ENCODE assay signal across 34 cellular contexts in genomic region chr1:18564661-18565060, GRCh38.
"Had no signal": no experiment of that assay in that cellular context is flagged by ENCODE, and none has a peak within 500 bp of the region (broad histone marks: within the 10 kb centered on the region; RNA-seq: fewer than 3 reads in every experiment).

No MANE protein-coding gene starts in this region.

- H3K27me3 ChIP-seq: body of pancreas, brain microvascular endothelial cell had no signal

- H3K36me3 Mint-ChIP-seq: activated CD4-positive, alpha-beta memory T cell treated with anti-CD3 and anti-CD28 coated beads for 36 hours; activated naive CD4-positive, alpha-beta T cell treated with anti-CD3 and anti-CD28 coated beads, Interleukin-2, amount 50 U/mL, for 72 hours; activated naive CD8-positive, alpha-beta T cell treated with anti-CD3 and anti-CD28 coated beads for 36 hours had no signal

- H3K36me3 ChIP-seq: adrenal gland, brain microvascular endothelial cell, breast epithelium had no signal

- DNase-seq: activated B cell treated with CpG ODN at 0.5 μM for 24 hours; activated CD4-positive, alpha-beta memory T cell treated with anti-CD3 and anti-CD28 coated beads for 36 hours; activated CD4-positive, alpha-beta T cell treated with anti-CD3 and anti-CD28 coated beads for 4 hours; activated CD4-positive, alpha-beta T cell treated with anti-CD3 and anti-CD28 coated beads, Interleukin-2, amount 10 ng/mL, durations not matched to agents 24 days and 14 days; activated CD4-positive, alpha-beta T cell treated with anti-CD3 and anti-CD28 coated beads, Interleukin-2, amount 50 U/mL, for 1 hour; activated CD4-positive, alpha-beta T cell treated with anti-CD3 and anti-CD28 coated beads, Interleukin-2, amount 50 U/mL, for 4 hours; activated CD4-positive, CD25-positive, alpha-beta regulatory T cell treated with anti-CD3 and anti-CD28 coated beads, Interleukin-2, amount 50 U/mL, for 72 hours; activated CD8-positive, alpha-beta memory T cell treated with anti-CD3 and anti-CD28 coated beads, Interleukin-2, amount 50 U/mL, for 4 hours; activated CD8-positive, alpha-beta T cell treated with anti-CD3 and anti-CD28 coated beads for 36 hours; activated effector memory CD4-positive, alpha-beta T cell treated with anti-CD3 and anti-CD28 coated beads, Interleukin-2, amount 50 U/mL, for 16 hours; activated gamma-delta T cell treated with Interleukin-2 at 50 U/mL for 16 hours; activated naive CD4-positive, alpha-beta T cell; activated naive CD4-positive, alpha-beta T cell treated with anti-CD3 and anti-CD28 coated beads for 36 hours; activated naive CD4-positive, alpha-beta T cell treated with anti-CD3 and anti-CD28 coated beads, Interleukin-2, amount 50 U/mL, for 16 hours; activated naive CD8-positive, alpha-beta T cell treated with anti-CD3 and anti-CD28 coated beads for 36 hours; activated T-cell treated with anti-CD3 and anti-CD28 coated beads for 4 hours; activated T-cell treated with anti-CD3 and anti-CD28 coated beads, Interleukin-2, amount 50 U/mL, for 1 hour; activated T-cell treated with anti-CD3 and anti-CD28 coated beads, Interleukin-2, amount 50 U/mL, for 4 hours; activated T-cell treated with anti-CD3 and anti-CD28 coated beads, Interleukin-2, amount 50 U/mL, for 72 hours; adrenal gland; amniotic stem cell; aorta; body of pancreas; brain microvascular endothelial cell; central memory CD4-positive, alpha-beta T cell; T-helper 2 cell; T-helper 9 cell had no signal

- H3K4me1 Mint-ChIP-seq: activated B cell treated with CpG ODN at 0.5 μM for 24 hours; activated CD4-positive, alpha-beta T cell treated with anti-CD3 and anti-CD28 coated beads, Interleukin-2, amount 10 ng/mL, durations not matched to agents 24 days and 14 days; activated naive CD8-positive, alpha-beta T cell treated with anti-CD3 and anti-CD28 coated beads for 36 hours; activated T-helper 17 cell treated with anti-CD3 and anti-CD28 coated beads, Interleukin-2, amount 50 U/mL, for 72 hours had no signal

- H3K9me3 ChIP-seq: adrenal gland, body of pancreas, breast epithelium had no signal

- H3K4me3 Mint-ChIP-seq: activated B cell treated with CpG ODN at 0.5 μM for 24 hours; activated CD4-positive, alpha-beta memory T cell treated with anti-CD3 and anti-CD28 coated beads for 36 hours; activated CD4-positive, alpha-beta T cell treated with anti-CD3 and anti-CD28 coated beads, Interleukin-2, amount 10 ng/mL, durations not matched to agents 24 days and 14 days; activated CD8-positive, alpha-beta T cell treated with anti-CD3 and anti-CD28 coated beads for 36 hours; activated naive CD4-positive, alpha-beta T cell treated with anti-CD3 and anti-CD28 coated beads for 36 hours; activated naive CD8-positive, alpha-beta T cell treated with anti-CD3 and anti-CD28 coated beads for 36 hours; activated T-cell treated with anti-CD3 and anti-CD28 coated beads, Interleukin-2, amount 50 U/mL, for 4 hours; activated T-cell treated with anti-CD3 and anti-CD28 coated beads, Interleukin-2, amount 50 U/mL, for 72 hours; activated T-helper 1 cell treated with anti-CD3 and anti-CD28 coated beads, Interleukin-12 subunit alpha, Interleukin-12 subunit beta, Interleukin-2, Interleukin-4 antibody, amounts not matched to agents 30 ng/mL and 10 ng/mL and 1 ng/mL, durations not matched to agents 14 hours and 24 hours and 36 hours; activated T-helper 17 cell treated with anti-CD3 and anti-CD28 coated beads, Interleukin-2, amount 50 U/mL, for 72 hours; T-helper 1 cell treated with Interleukin-12 subunit alpha and Interleukin-12 subunit beta and Interleukin-4 antibody, amounts not matched to agents 30 μg/mL and 1 μg/mL, for 36 hours; T-helper 2 cell treated with Interferon-gamma antibody and Interleukin-4, amounts not matched to agents 5 μg/mL and 100 μg/mL, for 36 hours had no signal

- H3K9me3 Mint-ChIP-seq: activated B cell treated with CpG ODN at 0.5 μM for 24 hours; activated CD4-positive, alpha-beta memory T cell treated with anti-CD3 and anti-CD28 coated beads for 36 hours; activated CD4-positive, alpha-beta T cell treated with anti-CD3 and anti-CD28 coated beads, Interleukin-2, amount 10 ng/mL, durations not matched to agents 24 days and 14 days; activated CD8-positive, alpha-beta T cell treated with anti-CD3 and anti-CD28 coated beads for 36 hours; activated naive CD4-positive, alpha-beta T cell treated with anti-CD3 and anti-CD28 coated beads for 36 hours; activated naive CD8-positive, alpha-beta T cell treated with anti-CD3 and anti-CD28 coated beads for 36 hours; activated T-helper 1 cell treated with anti-CD3 and anti-CD28 coated beads, Interleukin-12 subunit alpha, Interleukin-12 subunit beta, Interleukin-2, Interleukin-4 antibody, amounts not matched to agents 30 ng/mL and 10 ng/mL and 1 ng/mL, durations not matched to agents 14 hours and 24 hours and 36 hours; T-helper 1 cell treated with Interleukin-12 subunit alpha and Interleukin-12 subunit beta and Interleukin-4 antibody, amounts not matched to agents 30 μg/mL and 1 μg/mL, for 36 hours; T-helper 2 cell treated with Interferon-gamma antibody and Interleukin-4, amounts not matched to agents 5 μg/mL and 100 μg/mL, for 36 hours had no signal

- H3K27ac Mint-ChIP-seq: activated B cell treated with CpG ODN at 0.5 μM for 24 hours; activated CD4-positive, alpha-beta memory T cell treated with anti-CD3 and anti-CD28 coated beads for 36 hours; activated CD4-positive, alpha-beta T cell treated with anti-CD3 and anti-CD28 coated beads, Interleukin-2, amount 10 ng/mL, durations not matched to agents 24 days and 14 days; activated CD8-positive, alpha-beta T cell treated with anti-CD3 and anti-CD28 coated beads for 36 hours; activated naive CD4-positive, alpha-beta T cell treated with anti-CD3 and anti-CD28 coated beads for 36 hours; activated naive CD4-positive, alpha-beta T cell treated with anti-CD3 and anti-CD28 coated beads, Interleukin-2, amount 50 U/mL, for 72 hours; activated naive CD8-positive, alpha-beta T cell treated with anti-CD3 and anti-CD28 coated beads for 36 hours; activated T-cell treated with anti-CD3 and anti-CD28 coated beads, Interleukin-2, amount 50 U/mL, for 72 hours; activated T-helper 1 cell treated with anti-CD3 and anti-CD28 coated beads, Interleukin-12 subunit alpha, Interleukin-12 subunit beta, Interleukin-2, Interleukin-4 antibody, amounts not matched to agents 30 ng/mL and 10 ng/mL and 1 ng/mL, durations not matched to agents 14 hours and 24 hours and 36 hours; activated T-helper 17 cell treated with anti-CD3 and anti-CD28 coated beads, Interleukin-2, amount 50 U/mL, for 72 hours; T-helper 1 cell treated with Interleukin-12 subunit alpha and Interleukin-12 subunit beta and Interleukin-4 antibody, amounts not matched to agents 30 μg/mL and 1 μg/mL, for 36 hours; T-helper 2 cell treated with Interferon-gamma antibody and Interleukin-4, amounts not matched to agents 5 μg/mL and 100 μg/mL, for 36 hours had no signal

- H3K4me1 ChIP-seq: adrenal gland, body of pancreas, breast epithelium had no signal

- H3K27ac ChIP-seq: adrenal gland, body of pancreas, brain microvascular endothelial cell, breast epithelium, VCaP had no signal

- ATAC-seq: activated CD8-positive, alpha-beta T cell treated with anti-CD3 and anti-CD28 coated beads for 36 hours; activated naive CD4-positive, alpha-beta T cell treated with anti-CD3 and anti-CD28 coated beads, Interleukin-2, amount 50 U/mL, for 72 hours; activated T-cell treated with anti-CD3 and anti-CD28 coated beads, Interleukin-2, amount 50 U/mL, for 4 hours; activated T-cell treated with anti-CD3 and anti-CD28 coated beads, Interleukin-2, amount 50 U/mL, for 72 hours; activated T-helper 17 cell treated with anti-CD3 and anti-CD28 coated beads, Interleukin-2, amount 50 U/mL, for 72 hours; body of pancreas had no signal

- H3K4me3 ChIP-seq: adrenal gland, body of pancreas, breast epithelium had no signal
